ENCODE assay signal across 8 cellular contexts in the genomic region with DNA sequence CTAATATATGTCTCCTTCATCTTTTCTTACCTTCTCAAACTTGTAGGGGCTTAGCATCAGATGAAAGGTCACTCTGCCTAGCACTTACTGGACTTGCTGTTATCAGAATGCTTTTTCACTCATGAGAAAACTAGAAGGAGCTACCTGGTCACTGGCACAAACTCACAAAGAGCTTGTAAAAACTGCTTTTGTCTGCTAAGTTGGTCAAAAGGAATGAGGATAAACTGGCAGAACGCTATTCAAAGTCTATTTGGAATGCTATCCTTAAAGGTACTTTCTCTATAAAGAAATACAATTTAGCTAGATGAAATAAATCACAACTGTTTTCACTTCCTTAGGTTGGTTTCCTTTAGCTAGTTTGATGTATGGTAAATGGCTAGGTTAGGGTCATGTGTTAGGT. TPM values are rescaled to one million over a fixed set of nuclear protein-coding genes. Genes with fewer than 3 reads are reported as not detected.
DNase-seq lines count a peak whose midpoint lies in the region; ATAC-seq and TF ChIP-seq lines count a peak whose summit lies in the region.
"Not testable (repeated sequence)": the region's sequence is repeated elsewhere in the genome, so short reads cannot be mapped to it uniquely, and the experiment has no call there.

No MANE protein-coding gene starts in this region.

- peak overlapping the region; percentile 64 for H3K27ac Mint-ChIP-seq in memory B cell

- not testable (repeated sequence) for H3K9me3 ChIP-seq in BLaER1 treated with 17β-estradiol and CSF1 and Interleukin-3, amounts not matched to agents 10 nM and 100 nM (replicated peaks in 1 of 11); PC-9 (ENCODE audit: insufficient read depth, low read depth); mammary epithelial cell (replicated peaks; ENCODE audit: insufficient read depth, low read length); osteoblast (ENCODE audit: low read depth, low read length); thyroid gland

- not testable (repeated sequence) for DNase-seq in HL-60 (ENCODE audit: low read depth in 1 of 2, low spot score in 1 of 2); epithelial cell of prostate (ENCODE audit: low read depth, low spot score); memory B cell (ENCODE audit: low spot score in 2 of 2); osteoblast (ENCODE audit: insufficient read length, low spot score, missing footprints); thyroid gland
- DNase-seq in PC-9 (peak in 1 of 2 experiments; percentile 62), mammary epithelial cell (peak; percentile 24)

- H2AFZ ChIP-seq in PC-9; mammary epithelial cell (ENCODE audit: low read depth, low read length); osteoblast (ENCODE audit: low read length): not testable (repeated sequence)

- POLR2A ChIA-PET in PC-9 (lab: Charles Lee; ENCODE audit: unreplicated experiment) = interaction anchor here (0.6 kb wide), 3 partner anchors 37 to 229 kb away, joined by 4 to 8 read pairs (median 5); no protein-coding TSS in a partner anchor

- peak overlapping the region in 10 of 11 experiments; percentile 82 to 94 (median 87); a peak in 21 of 22 replicates for H3K27ac ChIP-seq in BLaER1 treated with 17β-estradiol and CSF1 and Interleukin-3, amounts not matched to agents 10 nM and 100 nM
- H3K27ac ChIP-seq in HL-60 (replicated peaks) (peak overlapping the region; percentile 85), PC-9 (peak overlapping the region; percentile 86), mammary epithelial cell (ENCODE audit: insufficient read depth, low read depth, low read length) (peak overlapping the region; percentile 90), epithelial cell of prostate (peak overlapping the region; percentile 94), osteoblast (ENCODE audit: low read depth, low read length) (peak overlapping the region; percentile 89), thyroid gland (peak overlapping the region in 2 of 3 donors; percentile 38 to 46)

- H3K4me1 ChIP-seq in BLaER1 treated with 17β-estradiol and CSF1 and Interleukin-3, amounts not matched to agents 10 nM and 100 nM = peaks cover 38 to 54% (median 43%) of the 10 kb centered on the region in 10 experiments
- H3K4me1 ChIP-seq in PC-9 (replicated peaks; ENCODE audit: insufficient read depth) = peaks cover 27% of the 10 kb centered on the region
- peaks cover 31% of the 10 kb centered on the region for H3K4me1 ChIP-seq in mammary epithelial cell (ENCODE audit: insufficient read depth, low read length)
- H3K4me1 ChIP-seq in osteoblast (ENCODE audit: insufficient read depth, low read length) = peaks cover 39% of the 10 kb centered on the region
- peaks cover 19 to 26% of the 10 kb centered on the region in 2 donors for H3K4me1 ChIP-seq in thyroid gland

- in situ Hi-C loops in mammary epithelial cell (cut with MboI; ENCODE audit: low sequenced_read_pairs in 2 of 2) = loop anchor here (25.0 kb wide), 2 partner anchors 189 to 214 kb away; a partner anchor contains a TSS

- not testable (repeated sequence) for H3K9me2 ChIP-seq in PC-9 (ENCODE audit: insufficient read depth)

- peak overlapping the region in 10 of 11 experiments; percentile 87 to 96 (median 90); a peak in 17 of 22 replicates for H3K9ac ChIP-seq in BLaER1 treated with 17β-estradiol and CSF1 and Interleukin-3, amounts not matched to agents 10 nM and 100 nM
- not testable (repeated sequence) for H3K9ac ChIP-seq in mammary epithelial cell (ENCODE audit: insufficient read depth, low read length)

- H3K27me3 Mint-ChIP-seq in memory B cell = not testable (repeated sequence)

- H3K36me3 Mint-ChIP-seq in memory B cell = peaks cover 31% of the 10 kb centered on the region

- H4K20me1 ChIP-seq in BLaER1 treated with 17β-estradiol and CSF1 and Interleukin-3, amounts not matched to agents 10 nM and 100 nM; PC-9 (ENCODE audit: insufficient read depth); mammary epithelial cell (ENCODE audit: insufficient read depth, low read length); osteoblast (ENCODE audit: insufficient read depth, low read length): not testable (repeated sequence)

- ATAC-seq in memory B cell (ENCODE audit: low read depth) = not testable (repeated sequence)

- 40% methylated on average over 1 of the region's 1 CpG for WGBS in mammary epithelial cell (ENCODE audit: low coverage, missing lambda C conversion rate)
- 59 to 60% methylated on average over 1 of the region's 1 CpG for WGBS in thyroid gland, 2 donors

- not testable (repeated sequence) for BruUV-seq in PC-9 (replicated peaks; lab: Mats Ljungman, UMichigan); mammary epithelial cell (replicated peaks; lab: Mats Ljungman, UMichigan)

- not testable (repeated sequence) for H3K4me3 Mint-ChIP-seq in memory B cell

- H3K4me3 ChIP-seq in BLaER1 treated with 17β-estradiol and CSF1 and Interleukin-3, amounts not matched to agents 10 nM and 100 nM; HL-60 (replicated peaks; ENCODE audit: insufficient read depth, low read length); PC-9; mammary epithelial cell (replicated peaks in 1 of 3; ENCODE audit: insufficient read depth in 1 of 3, low read depth in 2 of 3, low read length in 3 of 3); osteoblast (ENCODE audit: insufficient read depth, low read length); thyroid gland (replicated peaks in 1 of 3): not testable (repeated sequence)

- peaks cover 45 to 58% (median 50%) of the 10 kb centered on the region in 11 experiments for H3K36me3 ChIP-seq in BLaER1 treated with 17β-estradiol and CSF1 and Interleukin-3, amounts not matched to agents 10 nM and 100 nM
- H3K36me3 ChIP-seq in PC-9 (ENCODE audit: low read depth) (peaks cover 38% of the 10 kb centered on the region; the same call in 1 of the 2 replicates), thyroid gland (peaks cover 14 to 15% of the 10 kb centered on the region in 2 donors)
- H3K36me3 ChIP-seq in mammary epithelial cell (ENCODE audit: insufficient read depth, low read length); osteoblast (ENCODE audit: insufficient read depth, low read length): not testable (repeated sequence)

- H3K9me3 Mint-ChIP-seq in memory B cell = not testable (repeated sequence)

- H3F3A ChIP-seq in PC-9 (ENCODE audit: insufficient read depth, low read depth) = peaks cover 28% of the 10 kb centered on the region; the same call in 1 of the 2 replicates

- intact Hi-C loops in PC-9 (cut with micrococcal nuclease; ENCODE audit: unreplicated experiment) = loop anchor here (5.0 kb wide), 2 partner anchors 219 to 304 kb away; a partner anchor contains a TSS
- intact Hi-C loops in mammary epithelial cell (cut with micrococcal nuclease); thyroid gland (cut with DNase I): not testable (repeated sequence)

- not testable (repeated sequence) for H3K27me3 ChIP-seq in BLaER1 treated with 17β-estradiol and CSF1 and Interleukin-3, amounts not matched to agents 10 nM and 100 nM; HL-60 (ENCODE audit: insufficient read depth, poor library complexity, severe bottlenecking); PC-9 (ENCODE audit: insufficient read depth, low read depth); mammary epithelial cell (ENCODE audit: insufficient read depth, low read length); osteoblast (ENCODE audit: insufficient read depth, low read length); thyroid gland

- H3K79me2 ChIP-seq in PC-9 (ENCODE audit: low read depth) = peaks cover 12% of the 10 kb centered on the region; the same call in 1 of the 2 replicates
- H3K79me2 ChIP-seq in mammary epithelial cell (ENCODE audit: insufficient read depth, low read length) = peaks cover 24% of the 10 kb centered on the region
- H3K79me2 ChIP-seq in osteoblast (ENCODE audit: insufficient read depth, low read length) = peaks cover 23% of the 10 kb centered on the region

- H3K4me2 ChIP-seq in BLaER1 treated with 17β-estradiol and CSF1 and Interleukin-3, amounts not matched to agents 10 nM and 100 nM = peak overlapping the region; percentile 89 to 100 (median 98)
- not testable (repeated sequence) for H3K4me2 ChIP-seq in PC-9; mammary epithelial cell (ENCODE audit: insufficient read depth, low read depth, low read length); osteoblast (ENCODE audit: insufficient read depth, low read length)

- dilution Hi-C loops in mammary epithelial cell (cut with HindIII; ENCODE audit: low sequenced_read_pairs) = not testable (repeated sequence)

- not testable (repeated sequence) for TF ChIP-seq POLR2A in thyroid gland (IDR thresholded peaks at IDR 0.05)

- not testable (repeated sequence) for H3K4me1 Mint-ChIP-seq in memory B cell

- CTCF ChIA-PET in PC-9 (lab: Charles Lee) (interaction anchor here (1.0 kb wide), 1 partner anchor 57 kb away, joined by 3 read pairs; no protein-coding TSS in a partner anchor), mammary epithelial cell (lab: Charles Lee; ENCODE audit: low non-redundant PET) (interaction anchor here (0.6 kb wide), 2 partner anchors 89 to 196 kb away, joined by 3 to 15 read pairs; no protein-coding TSS in a partner anchor)

- not testable (repeated sequence) for TF ChIP-seq CTCF in HL-60 (IDR thresholded peaks at IDR 0.05; ENCODE audit: insufficient read depth, low read length); PC-9 (conservative IDR thresholded peaks at IDR 0.05); mammary epithelial cell (conservative IDR thresholded peaks at IDR 0.05 in 1 of 2, IDR thresholded peaks at IDR 0.05 in 1 of 2; ENCODE audit: extremely low read depth in 1 of 2, insufficient read depth in 1 of 2, low read depth in 1 of 2, low read length in 2 of 2); osteoblast (IDR thresholded peaks at IDR 0.05; ENCODE audit: extremely low read depth, low read depth, low read length); thyroid gland (IDR thresholded peaks at IDR 0.05)

RNA-seq across cellular contexts. Expression of a gene that starts 2.5 kb away (rescaled TPM):
- total RNA-seq in PC-9 (2021) (1.9 and 2.9 TPM in 2 replicates), mammary epithelial cell (1 to 10 TPM; 1.2 to 1.9 TPM), osteoblast (1.1 and 1.2 TPM in 2 replicates), thyroid gland (1 to 10 TPM; 7.2 to 9.9 (median 8.0) TPM)
- polyA plus RNA-seq in mammary epithelial cell = 1.0 TPM
- polyA minus RNA-seq in mammary epithelial cell = not detected

RNA-seq across cellular contexts. Expression of a gene that starts 2.5 kb away (rescaled TPM):
- total RNA-seq in PC-9 (2021) = 37.3 and 45.1 TPM in 2 replicates
- total RNA-seq in mammary epithelial cell = 10 to 100 TPM; 42.9 to 46.8 TPM
- 64.0 TPM for polyA plus RNA-seq in mammary epithelial cell
- polyA minus RNA-seq in mammary epithelial cell = 75.2 TPM
- total RNA-seq in osteoblast = 27.5 and 33.0 TPM in 2 replicates
- total RNA-seq in thyroid gland = 10 to 100 TPM; 24.2 to 26.9 (median 24.9) TPM

RNA-seq across cellular contexts. Expression of a gene that starts 37.1 kb away (rescaled TPM):
- total RNA-seq in PC-9 (2021) (29.3 and 33.0 TPM in 2 replicates), mammary epithelial cell (10 to 100 TPM; 31.2 to 46.2 TPM), osteoblast (44.2 and 50.3 TPM in 2 replicates), thyroid gland (10 to 100 TPM; 24.9 to 38.1 (median 29.6) TPM)
- 28.8 TPM for polyA plus RNA-seq in mammary epithelial cell
- polyA minus RNA-seq in mammary epithelial cell = 13.9 TPM

RNA-seq across cellular contexts. Expression of a gene that starts 37.4 kb away (rescaled TPM):
- total RNA-seq in PC-9 (2021) = 18.5 and 22.7 TPM in 2 replicates
- 10 to 100 TPM; 23.8 to 26.1 TPM for total RNA-seq in mammary epithelial cell
- polyA plus RNA-seq in mammary epithelial cell = 10.9 TPM
- polyA minus RNA-seq in mammary epithelial cell = 5.4 TPM
- total RNA-seq in osteoblast = 24.8 and 27.9 TPM in 2 replicates
- 10 to 100 TPM; 16.5 to 26.6 (median 23.4) TPM for total RNA-seq in thyroid gland

RNA-seq across cellular contexts. Expression of a gene that starts 43.5 kb away (rescaled TPM):
- total RNA-seq in PC-9 (2021) = 27.1 and 40.6 TPM in 2 replicates
- total RNA-seq in mammary epithelial cell = 10 to 100 TPM; 13.7 to 17.2 TPM
- polyA plus RNA-seq in mammary epithelial cell = 8.6 TPM
- 11.6 TPM for polyA minus RNA-seq in mammary epithelial cell
- 21.4 and 21.8 TPM in 2 replicates for total RNA-seq in osteoblast
- total RNA-seq in thyroid gland = 10 to 100 TPM; 39.2 to 70.6 (median 50.3) TPM

Comparison
In these comparisons a context has a peak if more than half of its experiments do, and no peak if none do; other contexts are left out.
1. H3K27ac ChIP-seq: peak in every context shown above with its lines; median percentile 94 in epithelial cell of prostate; 90 in mammary epithelial cell; 89 in osteoblast; 87 in BLaER1 treated with 17β-estradiol and CSF1 and Interleukin-3, amounts not matched to agents 10 nM and 100 nM; 86 in PC-9; 85 in HL-60; 42 in thyroid gland.